Comparison of ENCODE assay signal across 8 cellular contexts in genomic region chr22:26656896-26657851, GRCh38. TPM values are rescaled to one million over a fixed set of nuclear protein-coding genes. Genes with fewer than 3 reads are reported as not detected.
DNase-seq lines count a peak whose midpoint lies in the region; ATAC-seq, FAIRE-seq and TF ChIP-seq lines count a peak whose summit lies in the region.

Gene MIAT (plus strand): TSS chr22:26657588.

- TF ChIP-seq POLR2A in GM12891 (IDR thresholded peaks at IDR 0.05; ENCODE audit: low read depth, low read length) (no peak), esophagus muscularis mucosa (IDR thresholded peaks at IDR 0.05; ENCODE audit: low read depth) (no peak)

- no peak for TF ChIP-seq EP300 in esophagus muscularis mucosa (IDR thresholded peaks at IDR 0.05)

- ATAC-seq in omental fat pad (ENCODE audit: low FRiP score) (peak; percentile 21), HG03135 (IDR thresholded peaks at IDR 0.05; ENCODE audit: unreplicated experiment) (no peak), HG03025 (IDR thresholded peaks at IDR 0.05; ENCODE audit: low FRiP score, unreplicated experiment) (no peak), GM21367 (IDR thresholded peaks at IDR 0.05; ENCODE audit: unreplicated experiment) (no peak)

- FAIRE-seq in GM12891 (lab: Jason Lieb, UNC) = peak; percentile 40

- H3K4me3 ChIP-seq in esophagus muscularis mucosa = peak within 1 kb of the TSS; percentile 35 to 51 (median 38)

- no peaks in the 10 kb centered on the region for H3K9me3 ChIP-seq in esophagus muscularis mucosa

- peaks cover 0 to 84% (median 28%) of the 10 kb centered on the region in 4 donors for H3K27me3 ChIP-seq in esophagus muscularis mucosa

- intact Hi-C loops in esophagus muscularis mucosa (cut with DNase I) = no loop called here

- DNase-seq in GM12891 (ENCODE audit: insufficient read length, low spot score) = peak; percentile 73
- peak; percentile 72 for DNase-seq in NCI-H146 (lab: John Stamatoyannopoulos, UW)
- DNase-seq in activated CD8-positive, alpha-beta memory T cell treated with anti-CD3 and anti-CD28 coated beads, Interleukin-2, amount 50 U/mL, for 48 hours = peak; percentile 84
- no peak for DNase-seq in esophagus muscularis mucosa (ENCODE audit: extremely low spot score)
- no peak for DNase-seq in omental fat pad (ENCODE audit: low spot score)

- 10% methylated on average over 6 of the region's 62 CpGs for WGBS in esophagus muscularis mucosa

- no peak within 1 kb of the TSS for H3K27ac ChIP-seq in esophagus muscularis mucosa (replicated peaks in 1 of 4)

- TF ChIP-seq CTCF in esophagus muscularis mucosa (IDR thresholded peaks at IDR 0.05) = no peak
- TF ChIP-seq CTCF in omental fat pad (IDR thresholded peaks at IDR 0.05) = no peak

- H3K4me1 ChIP-seq in esophagus muscularis mucosa = peaks cover 22 to 28% (median 26%) of the 10 kb centered on the region in 4 donors

- no peaks in the 10 kb centered on the region for H3K36me3 ChIP-seq in esophagus muscularis mucosa

TF ChIP-seq in GM12891, 5 proteins besides CTCF, POLR2A, EP300 and RAD21:
- TF ChIP-seq TAF1 (IDR thresholded peaks at IDR 0.05; ENCODE audit: low read depth, low read length) (no peak), SPI1 (IDR thresholded peaks at IDR 0.05; ENCODE audit: low read depth, low read length) (no peak), PAX5 (IDR thresholded peaks at IDR 0.05; ENCODE audit: insufficient read depth, low read length, severe bottlenecking) (no peak), POLR2AphosphoS5 (IDR thresholded peaks at IDR 0.05; ENCODE audit: low read depth, low read length) (no peak), POU2F2 (IDR thresholded peaks at IDR 0.05; ENCODE audit: low read depth, low read length) (no peak)

RNA-seq across cellular contexts. Expression of gene MIAT, which starts in this region (rescaled TPM):
- 1.2 TPM for polyA plus RNA-seq in GM12891 (2012; ENCODE audit: low read depth, missing spikeins)
- total RNA-seq in esophagus muscularis mucosa (1 to 10 TPM in 1 of 4 donors, under 1 TPM in 3; 0.19 to 1.2 (median 0.38) TPM), omental fat pad (1 to 10 TPM; 2.0 to 3.0 (median 2.4) TPM)

Comparison
In these comparisons a context has a peak if more than half of its experiments do, and no peak if none do; other contexts are left out.
1. DNase-seq: peak in GM12891 (single experiment), NCI-H146 (single experiment) and activated CD8-positive, alpha-beta memory T cell treated with anti-CD3 and anti-CD28 coated beads, Interleukin-2, amount 50 U/mL, for 48 hours (single experiment); none in esophagus muscularis mucosa (single experiment) and omental fat pad (single experiment).